1 cellular context compared by ENCODE assay signal in the genomic region with DNA sequence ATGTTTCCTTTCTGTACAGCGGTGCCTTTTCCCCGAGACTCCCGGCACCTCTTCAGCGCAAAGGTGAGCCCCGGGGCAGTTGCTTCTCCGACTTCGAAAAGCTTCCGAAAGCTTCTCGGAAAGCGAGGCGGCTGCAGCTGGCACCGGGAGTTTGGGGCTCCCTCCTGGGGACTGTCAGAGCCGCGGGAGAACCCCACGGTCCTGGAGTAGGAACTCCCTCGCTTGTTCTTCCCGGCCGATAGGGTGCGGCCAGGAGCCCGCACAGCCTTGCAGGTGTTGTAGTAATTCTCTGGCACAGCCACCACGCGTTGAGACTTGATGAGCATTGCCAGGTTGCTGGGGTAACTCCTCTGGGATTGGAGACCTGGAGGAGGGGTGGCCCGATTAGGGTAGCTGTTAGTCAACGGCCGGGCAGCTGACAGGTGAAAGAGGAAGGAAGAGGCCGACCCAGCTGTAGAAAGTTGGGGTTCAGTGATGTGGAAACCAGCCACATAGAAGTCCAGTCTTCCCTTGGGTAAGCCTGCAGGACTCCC.
TF ChIP-seq lines count a peak whose summit lies in the region.

No MANE protein-coding gene starts in this region.

TF ChIP-seq in HepG2, 621 proteins besides CTCF, POLR2A, EP300 and RAD21 (continued from another document and continues in another):
- TF ChIP-seq, protein P1, sequence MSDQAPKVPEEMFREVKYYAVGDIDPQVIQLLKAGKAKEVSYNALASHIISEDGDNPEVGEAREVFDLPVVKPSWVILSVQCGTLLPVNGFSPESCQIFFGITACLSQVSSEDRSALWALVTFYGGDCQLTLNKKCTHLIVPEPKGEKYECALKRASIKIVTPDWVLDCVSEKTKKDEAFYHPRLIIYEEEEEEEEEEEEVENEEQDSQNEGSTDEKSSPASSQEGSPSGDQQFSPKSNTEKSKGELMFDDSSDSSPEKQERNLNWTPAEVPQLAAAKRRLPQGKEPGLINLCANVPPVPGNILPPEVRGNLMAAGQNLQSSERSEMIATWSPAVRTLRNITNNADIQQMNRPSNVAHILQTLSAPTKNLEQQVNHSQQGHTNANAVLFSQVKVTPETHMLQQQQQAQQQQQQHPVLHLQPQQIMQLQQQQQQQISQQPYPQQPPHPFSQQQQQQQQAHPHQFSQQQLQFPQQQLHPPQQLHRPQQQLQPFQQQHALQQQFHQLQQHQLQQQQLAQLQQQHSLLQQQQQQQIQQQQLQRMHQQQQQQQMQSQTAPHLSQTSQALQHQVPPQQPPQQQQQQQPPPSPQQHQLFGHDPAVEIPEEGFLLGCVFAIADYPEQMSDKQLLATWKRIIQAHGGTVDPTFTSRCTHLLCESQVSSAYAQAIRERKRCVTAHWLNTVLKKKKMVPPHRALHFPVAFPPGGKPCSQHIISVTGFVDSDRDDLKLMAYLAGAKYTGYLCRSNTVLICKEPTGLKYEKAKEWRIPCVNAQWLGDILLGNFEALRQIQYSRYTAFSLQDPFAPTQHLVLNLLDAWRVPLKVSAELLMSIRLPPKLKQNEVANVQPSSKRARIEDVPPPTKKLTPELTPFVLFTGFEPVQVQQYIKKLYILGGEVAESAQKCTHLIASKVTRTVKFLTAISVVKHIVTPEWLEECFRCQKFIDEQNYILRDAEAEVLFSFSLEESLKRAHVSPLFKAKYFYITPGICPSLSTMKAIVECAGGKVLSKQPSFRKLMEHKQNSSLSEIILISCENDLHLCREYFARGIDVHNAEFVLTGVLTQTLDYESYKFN (CRISPR knock-in tag; conservative IDR thresholded peaks at IDR 0.05), result no peak
- peak; percentile 61 for TF ChIP-seq ZNF501 (CRISPR knock-in tag; IDR thresholded peaks at IDR 0.05)
- peak; percentile 84 for TF ChIP-seq ZFP90 (CRISPR knock-in tag; IDR thresholded peaks at IDR 0.05; ENCODE audit: borderline replicate concordance)
- TF ChIP-seq ZNF44 (CRISPR knock-in tag; IDR thresholded peaks at IDR 0.05), result peak; percentile 49; the same call in 1 of the 2 replicates
- TF ChIP-seq SALL2 (CRISPR knock-in tag; IDR thresholded peaks at IDR 0.05), result no peak; the same call in 1 of the 2 replicates
- TF ChIP-seq ZGPAT (CRISPR knock-in tag; IDR thresholded peaks at IDR 0.05), result no peak; the same call in 1 of the 2 replicates
- TF ChIP-seq ZNF460 (CRISPR knock-in tag; IDR thresholded peaks at IDR 0.05; ENCODE audit: borderline replicate concordance), result no peak
- peak; percentile 80 for TF ChIP-seq ASH2L (IDR thresholded peaks at IDR 0.05; ENCODE audit: insufficient read length, low read depth, low read length)
- no peak for TF ChIP-seq MAZ (IDR thresholded peaks at IDR 0.05; ENCODE audit: borderline replicate concordance, low read depth, low read length)
- no peak for TF ChIP-seq MAZ (CRISPR knock-in tag; IDR thresholded peaks at IDR 0.05; ENCODE audit: low read depth)
- TF ChIP-seq NR1H2 (CRISPR knock-in tag; IDR thresholded peaks at IDR 0.05; ENCODE audit: borderline replicate concordance, low read depth), result 0 out of 2 replicates have a peak, but pooled peaks have one; percentile 36
- TF ChIP-seq HNF4A (CRISPR knock-in tag; IDR thresholded peaks at IDR 0.05), result 0 out of 2 replicates have a peak, but pooled peaks have one; percentile 15
- peak; percentile 36; the same call in 1 of the 2 replicates for TF ChIP-seq ZNF331 (CRISPR knock-in tag; IDR thresholded peaks at IDR 0.05)
- TF ChIP-seq NR2F2 (IDR thresholded peaks at IDR 0.05; ENCODE audit: borderline replicate concordance, low read depth), result no peak
- no peak for TF ChIP-seq ZKSCAN1 (IDR thresholded peaks at IDR 0.05; ENCODE audit: low read length)
- peak; percentile 44; the same call in 1 of the 2 replicates for TF ChIP-seq GATAD2A (CRISPR knock-in tag; IDR thresholded peaks at IDR 0.05)
- TF ChIP-seq SRSF9 (IDR thresholded peaks at IDR 0.05; ENCODE audit: borderline replicate concordance, insufficient read depth, low read depth, low read length, poor library complexity, severe bottlenecking), result no peak
- TF ChIP-seq, protein P2, sequence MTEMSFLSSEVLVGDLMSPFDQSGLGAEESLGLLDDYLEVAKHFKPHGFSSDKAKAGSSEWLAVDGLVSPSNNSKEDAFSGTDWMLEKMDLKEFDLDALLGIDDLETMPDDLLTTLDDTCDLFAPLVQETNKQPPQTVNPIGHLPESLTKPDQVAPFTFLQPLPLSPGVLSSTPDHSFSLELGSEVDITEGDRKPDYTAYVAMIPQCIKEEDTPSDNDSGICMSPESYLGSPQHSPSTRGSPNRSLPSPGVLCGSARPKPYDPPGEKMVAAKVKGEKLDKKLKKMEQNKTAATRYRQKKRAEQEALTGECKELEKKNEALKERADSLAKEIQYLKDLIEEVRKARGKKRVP (CRISPR knock-in tag; IDR thresholded peaks at IDR 0.05), result no peak
- peak; percentile 44 for TF ChIP-seq SALL1 (CRISPR knock-in tag; IDR thresholded peaks at IDR 0.05)
- TF ChIP-seq BRF2 (CRISPR knock-in tag; IDR thresholded peaks at IDR 0.05), result no peak
- peak; percentile 46 for TF ChIP-seq TFAP4 (IDR thresholded peaks at IDR 0.05; ENCODE audit: borderline replicate concordance, low read depth)
- 0 out of 2 replicates have a peak, but pooled peaks have one; percentile 90 for TF ChIP-seq ZNF567 (CRISPR knock-in tag; IDR thresholded peaks at IDR 0.05; ENCODE audit: borderline replicate concordance)
- TF ChIP-seq ZNF484 (CRISPR knock-in tag; IDR thresholded peaks at IDR 0.05; ENCODE audit: borderline replicate concordance, low read depth), result no peak
- peak; percentile 74 for TF ChIP-seq MAX (IDR thresholded peaks at IDR 0.05)
- no peak for TF ChIP-seq U2AF1 (optimal IDR thresholded peaks at IDR 0.05; ENCODE audit: low read depth, low read length)
- TF ChIP-seq, protein P3, sequence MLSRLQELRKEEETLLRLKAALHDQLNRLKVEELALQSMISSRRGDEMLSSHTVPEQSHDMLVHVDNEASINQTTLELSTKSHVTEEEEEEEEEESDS (CRISPR knock-in tag; IDR thresholded peaks at IDR 0.05; ENCODE audit: borderline replicate concordance), result 0 out of 2 replicates have a peak, but pooled peaks have one; percentile 68
- no peak for TF ChIP-seq CEBPB (IDR thresholded peaks at IDR 0.05; ENCODE audit: borderline replicate concordance, low read depth, low read length)
- no peak for TF ChIP-seq ZNF816 (CRISPR knock-in tag; IDR thresholded peaks at IDR 0.05; ENCODE audit: borderline replicate concordance)
- peak; percentile 23 for TF ChIP-seq AGO2 (optimal IDR thresholded peaks at IDR 0.05; ENCODE audit: low read depth, low read length)
- 0 out of 2 replicates have a peak, but pooled peaks have one; percentile 41 for TF ChIP-seq ZFY (CRISPR knock-in tag; IDR thresholded peaks at IDR 0.05)
- 0 out of 2 replicates have a peak, but pooled peaks have one; percentile 34 for TF ChIP-seq SMAD9 (CRISPR knock-in tag; IDR thresholded peaks at IDR 0.05)
- TF ChIP-seq ZBTB7B (CRISPR knock-in tag; IDR thresholded peaks at IDR 0.05), result no peak
- peak; percentile 70 for TF ChIP-seq ZNF605 (CRISPR knock-in tag; IDR thresholded peaks at IDR 0.05)
- TF ChIP-seq ARNTL (CRISPR knock-in tag; IDR thresholded peaks at IDR 0.05), result 0 out of 2 replicates have a peak, but pooled peaks have one; percentile 9
- TF ChIP-seq, protein P4, sequence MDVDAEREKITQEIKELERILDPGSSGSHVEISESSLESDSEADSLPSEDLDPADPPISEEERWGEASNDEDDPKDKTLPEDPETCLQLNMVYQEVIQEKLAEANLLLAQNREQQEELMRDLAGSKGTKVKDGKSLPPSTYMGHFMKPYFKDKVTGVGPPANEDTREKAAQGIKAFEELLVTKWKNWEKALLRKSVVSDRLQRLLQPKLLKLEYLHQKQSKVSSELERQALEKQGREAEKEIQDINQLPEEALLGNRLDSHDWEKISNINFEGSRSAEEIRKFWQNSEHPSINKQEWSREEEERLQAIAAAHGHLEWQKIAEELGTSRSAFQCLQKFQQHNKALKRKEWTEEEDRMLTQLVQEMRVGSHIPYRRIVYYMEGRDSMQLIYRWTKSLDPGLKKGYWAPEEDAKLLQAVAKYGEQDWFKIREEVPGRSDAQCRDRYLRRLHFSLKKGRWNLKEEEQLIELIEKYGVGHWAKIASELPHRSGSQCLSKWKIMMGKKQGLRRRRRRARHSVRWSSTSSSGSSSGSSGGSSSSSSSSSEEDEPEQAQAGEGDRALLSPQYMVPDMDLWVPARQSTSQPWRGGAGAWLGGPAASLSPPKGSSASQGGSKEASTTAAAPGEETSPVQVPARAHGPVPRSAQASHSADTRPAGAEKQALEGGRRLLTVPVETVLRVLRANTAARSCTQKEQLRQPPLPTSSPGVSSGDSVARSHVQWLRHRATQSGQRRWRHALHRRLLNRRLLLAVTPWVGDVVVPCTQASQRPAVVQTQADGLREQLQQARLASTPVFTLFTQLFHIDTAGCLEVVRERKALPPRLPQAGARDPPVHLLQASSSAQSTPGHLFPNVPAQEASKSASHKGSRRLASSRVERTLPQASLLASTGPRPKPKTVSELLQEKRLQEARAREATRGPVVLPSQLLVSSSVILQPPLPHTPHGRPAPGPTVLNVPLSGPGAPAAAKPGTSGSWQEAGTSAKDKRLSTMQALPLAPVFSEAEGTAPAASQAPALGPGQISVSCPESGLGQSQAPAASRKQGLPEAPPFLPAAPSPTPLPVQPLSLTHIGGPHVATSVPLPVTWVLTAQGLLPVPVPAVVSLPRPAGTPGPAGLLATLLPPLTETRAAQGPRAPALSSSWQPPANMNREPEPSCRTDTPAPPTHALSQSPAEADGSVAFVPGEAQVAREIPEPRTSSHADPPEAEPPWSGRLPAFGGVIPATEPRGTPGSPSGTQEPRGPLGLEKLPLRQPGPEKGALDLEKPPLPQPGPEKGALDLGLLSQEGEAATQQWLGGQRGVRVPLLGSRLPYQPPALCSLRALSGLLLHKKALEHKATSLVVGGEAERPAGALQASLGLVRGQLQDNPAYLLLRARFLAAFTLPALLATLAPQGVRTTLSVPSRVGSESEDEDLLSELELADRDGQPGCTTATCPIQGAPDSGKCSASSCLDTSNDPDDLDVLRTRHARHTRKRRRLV (CRISPR knock-in tag; IDR thresholded peaks at IDR 0.05), result peak; percentile 66; the same call in 1 of the 2 replicates
- TF ChIP-seq, protein P5, sequence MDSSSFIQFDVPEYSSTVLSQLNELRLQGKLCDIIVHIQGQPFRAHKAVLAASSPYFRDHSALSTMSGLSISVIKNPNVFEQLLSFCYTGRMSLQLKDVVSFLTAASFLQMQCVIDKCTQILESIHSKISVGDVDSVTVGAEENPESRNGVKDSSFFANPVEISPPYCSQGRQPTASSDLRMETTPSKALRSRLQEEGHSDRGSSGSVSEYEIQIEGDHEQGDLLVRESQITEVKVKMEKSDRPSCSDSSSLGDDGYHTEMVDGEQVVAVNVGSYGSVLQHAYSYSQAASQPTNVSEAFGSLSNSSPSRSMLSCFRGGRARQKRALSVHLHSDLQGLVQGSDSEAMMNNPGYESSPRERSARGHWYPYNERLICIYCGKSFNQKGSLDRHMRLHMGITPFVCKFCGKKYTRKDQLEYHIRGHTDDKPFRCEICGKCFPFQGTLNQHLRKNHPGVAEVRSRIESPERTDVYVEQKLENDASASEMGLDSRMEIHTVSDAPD (CRISPR knock-in tag; IDR thresholded peaks at IDR 0.05), result 0 out of 2 replicates have a peak, but pooled peaks have one; percentile 10
- TF ChIP-seq ZNF678 (CRISPR knock-in tag; IDR thresholded peaks at IDR 0.05), result no peak
- TF ChIP-seq RXRB (CRISPR knock-in tag; IDR thresholded peaks at IDR 0.05; ENCODE audit: borderline replicate concordance), result 0 out of 2 replicates have a peak, but pooled peaks have one; percentile 24
- TF ChIP-seq TAF15 (IDR thresholded peaks at IDR 0.05; ENCODE audit: low read depth, low read length, poor library complexity, severe bottlenecking), result no peak
- peak; percentile 1 for TF ChIP-seq ZNF18 (CRISPR knock-in tag; IDR thresholded peaks at IDR 0.05; ENCODE audit: insufficient replicate concordance)
